ENCODE assay signal across 25 cellular contexts in genomic region chr2:16118611-16119590, GRCh38.
A peak's percentile ranks its signal among the peaks of the same experiment; 100 is the strongest.
DNase-seq lines count a peak whose midpoint lies in the region; ATAC-seq and TF ChIP-seq lines count a peak whose summit lies in the region.
"Had no signal": no experiment of that assay in that cellular context is flagged by ENCODE, and none has a peak within 500 bp of the region (broad histone marks: within the 10 kb centered on the region; RNA-seq: fewer than 3 reads in every experiment).

No MANE protein-coding gene starts in this region.

- no peak overlapping the region for H3K27ac Mint-ChIP-seq in WTC11
- H3K27ac Mint-ChIP-seq: B cell; CD14-positive monocyte; CD4-positive, alpha-beta memory T cell; CD4-positive, CD25-positive, alpha-beta regulatory T cell; CD8-positive, alpha-beta memory T cell had no signal

- peak overlapping the region; percentile 80 for H3K27ac ChIP-seq in KMS-11
- H3K27ac ChIP-seq: 22Rv1, A549, BLaER1 had no signal

- H3K4me3 ChIP-seq in KMS-11 (IDR thresholded peaks at IDR 0.05; ENCODE audit: insufficient read depth, low read depth, low read length): no peak overlapping the region
- H3K4me3 ChIP-seq: A549, BLaER1, GM12878 had no signal

- H2AFZ ChIP-seq in KMS-11 (ENCODE audit: low read depth): no peak overlapping the region

- peak overlapping the region; percentile 8 for H3K4me2 ChIP-seq in KMS-11
- H3K4me2 ChIP-seq: A549, BLaER1 had no signal

- H3K36me3 ChIP-seq in KMS-11 (ENCODE audit: insufficient read depth): no peaks in the 10 kb centered on the region
- H3K36me3 ChIP-seq: BLaER1 had no signal

- peaks cover 10% of the 10 kb centered on the region for H3K9me3 Mint-ChIP-seq in WTC11
- H3K9me3 Mint-ChIP-seq: CD14-positive monocyte had no signal

- H3K9ac ChIP-seq in KMS-11: no peak overlapping the region
- H3K9ac ChIP-seq: BLaER1 had no signal

- peaks cover 8% of the 10 kb centered on the region for H3K36me3 Mint-ChIP-seq in WTC11
- H3K36me3 Mint-ChIP-seq: CD14-positive monocyte; CD4-positive, alpha-beta memory T cell; CD4-positive, CD25-positive, alpha-beta regulatory T cell; CD8-positive, alpha-beta memory T cell had no signal

- H3K4me3 Mint-ChIP-seq in WTC11: no peak overlapping the region
- H3K4me3 Mint-ChIP-seq: B cell; CD14-positive monocyte; CD4-positive, alpha-beta memory T cell; CD4-positive, CD25-positive, alpha-beta regulatory T cell; CD8-positive, alpha-beta memory T cell had no signal

- TF ChIP-seq CTCF in KMS-11 (conservative IDR thresholded peaks at IDR 0.05; ENCODE audit: low read depth, low read length): no peak
- TF ChIP-seq CTCF in WTC11 (IDR thresholded peaks at IDR 0.05): no peak

- peaks cover 42% of the 10 kb centered on the region for H3K4me1 ChIP-seq in KMS-11 (ENCODE audit: low read depth, poor library complexity, severe bottlenecking)

- ATAC-seq in WTC11: no peak
- ATAC-seq: A549, GM12878 had no signal

- peak; percentile 67 for DNase-seq in NCI-H82 (lab: John Stamatoyannopoulos, UW)
- DNase-seq in NCI-H82 treated with DMSO at 0.1 percent for 48 hours (lab: John Stamatoyannopoulos, UW; ENCODE audit: unreplicated experiment): no peak
- no peak for DNase-seq in WTC11 (ENCODE audit: low spot score)
- DNase-seq in NCI-H146 treated with DMSO at 0.1 percent for 48 hours (lab: John Stamatoyannopoulos, UW; ENCODE audit: unreplicated experiment): no peak
- DNase-seq in stimulated activated CD4-positive, alpha-beta T cell treated with anti-CD3 and anti-CD28 coated beads, Interleukin-2, amount 100 ng/mL, for 48 hours: no peak
- DNase-seq: AML-193; C1 segment of cervical spinal cord; CD4-positive, alpha-beta memory T cell; CD4-positive, CD25-positive, alpha-beta regulatory T cell; CD8-positive, alpha-beta memory T cell; COR-L47; DMS 273 treated with DMSO at 0.1 percent for 48 hours; DMS153; DMS53; DMS79; DND-41; EL; GDM1 had no signal

- CTCF ChIA-PET in WTC11 (lab: Charles Lee): no interaction called here

- peaks cover 26% of the 10 kb centered on the region for H3K4me1 Mint-ChIP-seq in WTC11
- H3K4me1 Mint-ChIP-seq: B cell; CD14-positive monocyte; CD4-positive, CD25-positive, alpha-beta regulatory T cell; CD8-positive, alpha-beta memory T cell had no signal

- POLR2A ChIA-PET in WTC11 (lab: Charles Lee): no interaction called here

- no peaks in the 10 kb centered on the region for H3K79me2 ChIP-seq in KMS-11 (ENCODE audit: insufficient read depth, low read depth)

- no peaks in the 10 kb centered on the region for H4K20me1 ChIP-seq in KMS-11 (ENCODE audit: insufficient read depth)
- H4K20me1 ChIP-seq: BLaER1 had no signal

- no peaks in the 10 kb centered on the region for H3K27me3 Mint-ChIP-seq in WTC11 (ENCODE audit: low read depth)
- H3K27me3 Mint-ChIP-seq: B cell; CD4-positive, alpha-beta memory T cell; CD4-positive, CD25-positive, alpha-beta regulatory T cell had no signal

- no peaks in the 10 kb centered on the region for H3K27me3 ChIP-seq in KMS-11 (ENCODE audit: insufficient read depth, low read depth)
- H3K27me3 ChIP-seq: BLaER1 had no signal

TF ChIP-seq in WTC11, 78 proteins besides CTCF, POLR2A, EP300 and RAD21:
- TF ChIP-seq ZNF121 (CRISPR knock-in tag; IDR thresholded peaks at IDR 0.05): peak; percentile 36; the same call in 1 of the 2 replicates
- no peak for TF ChIP-seq NFYB (CRISPR knock-in tag; conservative IDR thresholded peaks at IDR 0.05; ENCODE audit: low read depth)
- TF ChIP-seq AFF4 (CRISPR knock-in tag; IDR thresholded peaks at IDR 0.05; ENCODE audit: borderline replicate concordance): no peak
